In the genomic region with DNA sequence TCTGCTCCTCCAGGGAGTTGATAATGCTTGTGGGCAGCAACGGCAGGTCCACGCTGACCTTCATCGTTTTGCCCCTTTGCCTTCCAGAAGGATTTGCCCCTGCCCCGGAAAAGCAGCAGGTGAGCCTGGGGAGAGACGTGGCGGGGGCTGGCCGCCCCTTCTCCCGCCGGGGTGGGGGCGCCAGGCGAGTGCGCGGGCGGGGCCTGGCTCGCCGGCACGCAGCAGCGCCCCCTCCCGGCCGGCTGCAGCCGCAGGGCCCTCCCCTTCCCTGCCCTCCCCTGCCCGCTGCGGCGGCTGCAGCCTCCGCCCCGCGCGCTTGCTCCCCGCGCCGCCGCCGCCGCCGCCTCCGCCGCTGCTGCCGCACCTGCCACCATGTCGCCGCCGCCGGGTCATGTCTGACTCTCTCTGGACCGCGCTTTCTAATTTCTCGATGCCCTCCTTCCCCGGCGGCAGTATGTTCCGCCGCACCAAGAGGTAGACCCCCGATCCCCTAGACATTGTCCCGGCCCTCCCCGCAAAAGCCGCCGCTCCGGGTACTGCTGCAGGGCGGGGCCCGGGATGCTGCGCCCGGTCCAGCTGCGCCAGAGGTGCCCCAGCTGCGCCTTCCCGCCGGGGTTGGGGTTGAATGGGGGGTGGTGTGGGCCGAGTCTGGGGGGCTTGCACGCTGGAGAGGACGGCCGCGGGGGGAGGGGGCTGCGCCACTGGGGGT, we compare ENCODE assay signal across 9 cellular contexts. TPM values are rescaled to one million over a fixed set of nuclear protein-coding genes. Genes with fewer than 3 reads are reported as not detected.
A peak's percentile ranks its signal among the peaks of the same experiment; 100 is the strongest.
DNase-seq lines count a peak whose midpoint lies in the region; ATAC-seq and TF ChIP-seq lines count a peak whose summit lies in the region.
"Had no signal": no experiment of that assay in that cellular context is flagged by ENCODE, and none has a peak within 500 bp of the region (broad histone marks: within the 10 kb centered on the region; RNA-seq: fewer than 3 reads in every experiment).

Gene MAST1, plus strand, starts transcription at position 334 of the 709 bp plus-strand sequence. Its CDS starts 58 bp downstream, at position 392.

- ATAC-seq in IMR-90 (ENCODE audit: low read depth) = peak; percentile 67
- no peak for ATAC-seq in HG02870 (IDR thresholded peaks at IDR 0.05; ENCODE audit: unreplicated experiment)

- no peak within 1 kb of the TSS for H2BK5ac ChIP-seq in IMR-90 (ENCODE audit: low read depth, low read length, poor library complexity, severe bottlenecking)

- intact Hi-C loops in Calu3 (cut with micrococcal nuclease; ENCODE audit: unreplicated experiment) = no loop called here
- intact Hi-C loops in IMR-90 (cut with micrococcal nuclease) = no loop called here

- POLR2A ChIA-PET in IMR-90 (lab: Charles Lee; ENCODE audit: unreplicated experiment) = no interaction called here

- TF ChIP-seq RAD21 in IMR-90 (IDR thresholded peaks at IDR 0.05; ENCODE audit: low read length) = peak; percentile 28; the same call in 1 of the 2 replicates

- H3K9me3 Mint-ChIP-seq in Calu3 (ENCODE audit: low read depth, unreplicated experiment) = no peaks in the 10 kb centered on the region

- peak within 1 kb of the TSS; percentile 5; the same call in 1 of the 2 replicates for H3K23ac ChIP-seq in IMR-90 (ENCODE audit: low read depth, low read length)

- no peaks in the 10 kb centered on the region for H3K4me1 Mint-ChIP-seq in Calu3 (ENCODE audit: low read depth, unreplicated experiment)

- H4K8ac ChIP-seq in IMR-90 (ENCODE audit: low read depth in 2 of 2, low read length in 2 of 2) = no peak within 1 kb of the TSS

- H2AFZ ChIP-seq in IMR-90 (replicated peaks; ENCODE audit: low read length, poor library complexity) = peak within 1 kb of the TSS; percentile 81

- H2BK20ac ChIP-seq in IMR-90 (ENCODE audit: low read depth, low read length) = no peak within 1 kb of the TSS

- no peaks in the 10 kb centered on the region for H3K79me1 ChIP-seq in IMR-90 (ENCODE audit: low read depth in 1 of 2, low read length in 2 of 2)

- in situ Hi-C loops in IMR-90 (cut with MboI; ENCODE audit: low sequenced_read_pairs) = loop anchor here (5.0 kb wide), 1 partner anchor 66 kb away; no protein-coding TSS in a partner anchor
- in situ Hi-C loops in astrocyte of the spinal cord (cut with HindIII; ENCODE audit: low sequenced_read_pairs) = no loop called here

- H4K5ac ChIP-seq in IMR-90 (ENCODE audit: low read depth, low read length) = no peak within 1 kb of the TSS

- peaks cover 4% of the 10 kb centered on the region; the same call in 1 of the 2 replicates for H3K4me1 ChIP-seq in IMR-90 (ENCODE audit: control insufficient read depth, insufficient read depth, low read length)
- no peaks in the 10 kb centered on the region for H3K4me1 ChIP-seq in SJCRH30
- peaks cover 9% of the 10 kb centered on the region for H3K4me1 ChIP-seq in iPS-20b (ENCODE audit: insufficient read depth, low read length)

- no peak within 1 kb of the TSS for H3K27ac ChIP-seq in IMR-90 (ENCODE audit: insufficient read depth, low read length)
- H3K27ac ChIP-seq in SJCRH30 = no peak within 1 kb of the TSS
- no peak within 1 kb of the TSS for H3K27ac ChIP-seq in iPS-20b (ENCODE audit: low read length)
- H3K27ac ChIP-seq: SJSA1 had no signal

- 1% methylated on average over 18 of the region's 69 CpGs; no CpG with 5 or more reads in 1 of the 2 experiments for WGBS in IMR-90 (ENCODE audit: extremely low coverage in 2 of 2, insufficient read length in 1 of 2), 2 experiments

- H3K36me3 ChIP-seq in IMR-90 (ENCODE audit: control insufficient read depth, insufficient read depth, low read length) = no peaks in the 10 kb centered on the region
- no peaks in the 10 kb centered on the region for H3K36me3 ChIP-seq in SJCRH30
- no peaks in the 10 kb centered on the region for H3K36me3 ChIP-seq in iPS-20b (ENCODE audit: insufficient read depth, low read depth, low read length)
- H3K36me3 ChIP-seq: SJSA1 had no signal

- H3K27ac Mint-ChIP-seq in Calu3 (ENCODE audit: unreplicated experiment) = no peak within 1 kb of the TSS

- no peak for TF ChIP-seq POLR2A in IMR-90 (IDR thresholded peaks at IDR 0.05; ENCODE audit: low read depth, low read length)

- no peak within 1 kb of the TSS for H3K18ac ChIP-seq in IMR-90 (ENCODE audit: low read depth, low read length)

- H3K4me3 Mint-ChIP-seq in Calu3 (ENCODE audit: low read depth, unreplicated experiment) = peak within 1 kb of the TSS; percentile 64

- no peak within 1 kb of the TSS for H3K14ac ChIP-seq in IMR-90 (replicated peaks; ENCODE audit: low read depth, low read length)

- CTCF ChIA-PET in Calu3 (lab: Charles Lee) = no interaction called here
- CTCF ChIA-PET in IMR-90 (lab: Yijun Ruan, JAX) = interaction anchor here (0.6 kb wide), 1 partner anchor 81 kb away, joined by 4 read pairs; no protein-coding TSS in a partner anchor

- H2BK15ac ChIP-seq in IMR-90 (ENCODE audit: low read depth, low read length) = no peak within 1 kb of the TSS

- no peak within 1 kb of the TSS for H3K4ac ChIP-seq in IMR-90 (ENCODE audit: low read depth, low read length)

- DNase-seq in Calu3 (peak; percentile 61), IMR-90 (no peak), SJCRH30 (peak; percentile 54 to 74), astrocyte of the spinal cord (ENCODE audit: low read depth, low spot score) (no peak), kidney glomerular epithelial cell (lab: John Stamatoyannopoulos, UW) (no peak)
- DNase-seq in stimulated activated CD4-positive, alpha-beta T cell treated with anti-CD3 and anti-CD28 coated beads, Interleukin-4, amount 100 ng/mL, for 1 hour = peak; percentile 55

- H3K36me3 Mint-ChIP-seq in Calu3 (ENCODE audit: insufficient read depth, unreplicated experiment) = peaks cover 9% of the 10 kb centered on the region

- BruUV-seq in Calu3 (replicated peaks; lab: Mats Ljungman, UMichigan) = no TSS peak
- BruUV-seq in IMR-90 (replicated peaks; lab: Mats Ljungman, UMichigan) = no TSS peak

- H3K9me1 ChIP-seq in IMR-90 (ENCODE audit: insufficient read depth, low read length) = peaks cover 8% of the 10 kb centered on the region; the same call in 1 of the 2 replicates

- H4K91ac ChIP-seq in IMR-90 (ENCODE audit: insufficient read depth, low read depth, low read length) = no peak within 1 kb of the TSS

- H3K27me3 Mint-ChIP-seq in Calu3 (ENCODE audit: unreplicated experiment) = peaks cover 56% of the 10 kb centered on the region

- peaks cover 11% of the 10 kb centered on the region for H4K20me1 ChIP-seq in IMR-90 (ENCODE audit: insufficient read depth, low read length)

- H3K27me3 ChIP-seq in IMR-90 (ENCODE audit: control insufficient read depth, insufficient read depth, low read length) (peaks cover 71% of the 10 kb centered on the region), SJCRH30 (peaks cover 30% of the 10 kb centered on the region), iPS-20b (ENCODE audit: insufficient read depth, low read length) (peaks cover 53% of the 10 kb centered on the region)

- H3K4me2 ChIP-seq in IMR-90 (ENCODE audit: low read depth, low read length) = peak within 1 kb of the TSS; percentile 71

- no peaks in the 10 kb centered on the region; the same call in 1 of the 2 replicates for H3K9me3 ChIP-seq in IMR-90 (ENCODE audit: control insufficient read depth, insufficient read depth, low read length)
- no peaks in the 10 kb centered on the region for H3K9me3 ChIP-seq in SJCRH30 (replicated peaks)
- H3K9me3 ChIP-seq in iPS-20b (ENCODE audit: insufficient read depth, low read depth, low read length) = no peaks in the 10 kb centered on the region
- H3K9me3 ChIP-seq: SJSA1 had no signal

- no peak within 1 kb of the TSS for H3K9ac ChIP-seq in IMR-90 (ENCODE audit: low read depth, low read length)
- H3K9ac ChIP-seq in iPS-20b (ENCODE audit: low read depth, low read length) = peak within 1 kb of the TSS; percentile 55; the same call in 1 of the 2 replicates

- dilution Hi-C loops in IMR-90 (cut with HindIII; ENCODE audit: low sequenced_read_pairs, unreplicated experiment) = no loop called here

- H3K4me3 ChIP-seq in IMR-90 (ENCODE audit: insufficient read depth, low read depth, low read length) (peak within 1 kb of the TSS; percentile 34), SJCRH30 (peak within 1 kb of the TSS; percentile 43), astrocyte of the spinal cord (ENCODE audit: low read depth, low read length) (peak within 1 kb of the TSS; percentile 12), iPS-20b (ENCODE audit: low read length) (peak within 1 kb of the TSS; percentile 69)
- H3K4me3 ChIP-seq: SJSA1 had no signal

- H2BK120ac ChIP-seq in IMR-90 (ENCODE audit: low read depth, low read length) = no peak within 1 kb of the TSS

- no peak within 1 kb of the TSS for H3K56ac ChIP-seq in IMR-90 (ENCODE audit: extremely low read depth, insufficient read depth, low read length)

- TF ChIP-seq CTCF in Calu3 (IDR thresholded peaks at IDR 0.05; ENCODE audit: unreplicated experiment) = peak; percentile 37
- TF ChIP-seq CTCF in IMR-90 (conservative IDR thresholded peaks at IDR 0.05; ENCODE audit: low read depth, low read length) = peak; percentile 59
- peak; percentile 35 for TF ChIP-seq CTCF in astrocyte of the spinal cord (IDR thresholded peaks at IDR 0.05; ENCODE audit: low read depth, low read length)

- H2AK9ac ChIP-seq in IMR-90 (replicated peaks; ENCODE audit: low read depth, low read length, poor library complexity) = peak within 1 kb of the TSS; percentile 81

- H2AK5ac ChIP-seq in IMR-90 (ENCODE audit: low read depth, low read length) = no peak within 1 kb of the TSS

TF ChIP-seq in IMR-90, 13 proteins besides CTCF, POLR2A, EP300 and RAD21:
- TF ChIP-seq MAZ (IDR thresholded peaks at IDR 0.05; ENCODE audit: borderline replicate concordance, low read depth, low read length) = peak; percentile 80
- no peak for TF ChIP-seq CHD1 (IDR thresholded peaks at IDR 0.05; ENCODE audit: low read depth, low read length)
- TF ChIP-seq SMC3 (IDR thresholded peaks at IDR 0.05; ENCODE audit: low read depth, low read length) = peak; percentile 20; the same call in 1 of the 2 replicates
- TF ChIP-seq CEBPB (IDR thresholded peaks at IDR 0.05; ENCODE audit: low read depth, low read length) = no peak
- TF ChIP-seq MXI1 (IDR thresholded peaks at IDR 0.05; ENCODE audit: borderline replicate concordance, low read depth, low read length) = no peak

RNA-seq across cellular contexts. Expression of gene MAST1, which starts in this region (rescaled TPM):
- 1.3 and 2.6 TPM in 2 replicates for total RNA-seq in Calu3 (2022)
- total RNA-seq in IMR-90 (2012; rRNA removed) = 0.28 and 1.1 TPM in 2 replicates
- 0.44 and 0.56 TPM in 2 replicates for polyA plus RNA-seq in IMR-90 (2012; rRNA removed)
- 1.1 and 1.9 TPM in 2 replicates for polyA plus RNA-seq in IMR-90 (2012; cell fraction: cytosol; rRNA removed)
- 1.8 and 2.1 TPM in 2 replicates for polyA plus RNA-seq in IMR-90 (2012; cell fraction: nucleus; rRNA removed; ENCODE audit: low replicate concordance)
- 4.3 and 5.6 TPM in 2 replicates for total RNA-seq in SJCRH30 (2014; rRNA removed; shearing (Covaris generic))
- total RNA-seq: SJSA1 had no signal

Comparison
In these comparisons a context has a peak if more than half of its experiments do, and no peak if none do; other contexts are left out.
1. DNase-seq: peak in Calu3 (single experiment), SJCRH30 (2 of 2) and stimulated activated CD4-positive, alpha-beta T cell treated with anti-CD3 and anti-CD28 coated beads, Interleukin-4, amount 100 ng/mL, for 1 hour (single experiment); none in IMR-90 (single experiment), astrocyte of the spinal cord (single experiment) and kidney glomerular epithelial cell (single experiment).
2. H3K4me3 ChIP-seq: peak in every context shown above with its lines; median percentile 69 in iPS-20b; 43 in SJCRH30; 34 in IMR-90; 12 in astrocyte of the spinal cord.
3. Peak in every context shown above with its lines, with median percentiles within 50 percentile points of each other: CTCF ChIP-seq.